18 cellular contexts compared by ENCODE assay signal in the genomic region with DNA sequence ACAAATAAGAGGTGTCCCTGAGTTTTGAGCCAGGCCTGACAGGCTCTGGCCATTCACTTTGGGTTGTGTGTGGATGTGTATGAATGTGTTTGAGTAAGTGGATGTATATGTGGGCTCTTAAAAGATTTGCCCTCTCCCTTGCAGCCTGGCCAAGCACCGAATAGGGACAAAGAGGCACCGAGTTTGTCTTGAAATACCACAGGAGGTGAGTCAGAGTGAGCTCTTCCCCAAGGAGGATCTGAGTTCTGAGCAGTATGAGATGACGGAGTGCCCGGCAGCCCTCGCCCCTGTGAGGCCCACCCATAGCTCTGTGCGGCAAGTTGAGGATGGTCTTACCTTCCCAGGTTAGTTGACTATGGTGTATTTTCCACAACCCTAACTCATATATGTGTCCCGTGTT. TPM values are rescaled to one million over a fixed set of nuclear protein-coding genes. Genes with fewer than 3 reads are reported as not detected.
DNase-seq lines count a peak whose midpoint lies in the region; FAIRE-seq and TF ChIP-seq lines count a peak whose summit lies in the region.
"Had no signal": no experiment of that assay in that cellular context is flagged by ENCODE, and none has a peak within 500 bp of the region (broad histone marks: within the 10 kb centered on the region; RNA-seq: fewer than 3 reads in every experiment).

No MANE protein-coding gene starts in this region.

- DNase-seq in A172 (ENCODE audit: low spot score) (peak; percentile 22), H54 (ENCODE audit: insufficient read length, low spot score) (peak; percentile 61), astrocyte of the hippocampus (ENCODE audit: low read depth, low spot score) (peak; percentile 59), hepatic stellate cell (ENCODE audit: low spot score) (peak; percentile 40), iPS-NIHi11 (ENCODE audit: low spot score) (no peak), MV-4-11 (lab: John Stamatoyannopoulos, UW) (no peak), DMS53 (lab: John Stamatoyannopoulos, UW) (no peak), NCI-H2107 (lab: John Stamatoyannopoulos, UW) (no peak)
- DNase-seq: activated CD4-positive, alpha-beta T cell treated with anti-CD3 and anti-CD28 coated beads, Interleukin-2, amount 50 U/mL, for 48 hours; heart left ventricle; kidney glomerular epithelial cell; NCI-H1092; NCI-H69; right cardiac atrium; substantia nigra had no signal

- FAIRE-seq in H54 (lab: Jason Lieb, UNC) = peak; percentile 45
- FAIRE-seq: colon, HepG2, TTC549 had no signal

- TF ChIP-seq POLR2A in H54 (IDR thresholded peaks at IDR 0.05; ENCODE audit: low read depth, low read length) = no peak

RNA-seq across cellular contexts. Expression of a gene that starts 19.0 kb away (rescaled TPM):
- 21.8 and 26.2 TPM in 2 replicates for total RNA-seq in A172 (2014; rRNA removed; shearing (Covaris generic))

RNA-seq across cellular contexts. Expression of a gene that starts 38.4 kb away (rescaled TPM):
- total RNA-seq in A172 (2014; rRNA removed; shearing (Covaris generic)) = 7.4 and 8.9 TPM in 2 replicates

Comparison
In these comparisons a context has a peak if more than half of its experiments do, and no peak if none do; other contexts are left out.
1. DNase-seq: peak in A172 (single experiment), H54 (single experiment), astrocyte of the hippocampus (single experiment) and hepatic stellate cell (single experiment); none in iPS-NIHi11 (single experiment), MV-4-11 (single experiment), DMS53 (single experiment) and NCI-H2107 (single experiment).